Comparison of ENCODE assay signal across 8 cellular contexts in genomic region chr7:2634265-2635145, GRCh38. TPM values are rescaled to one million over a fixed set of nuclear protein-coding genes. Genes with fewer than 3 reads are reported as not detected.
DNase-seq lines count a peak whose midpoint lies in the region; ATAC-seq, FAIRE-seq and TF ChIP-seq lines count a peak whose summit lies in the region.

No MANE protein-coding gene starts in this region.

- no peak overlapping the region for H2AFZ ChIP-seq in OCI-LY7 (ENCODE audit: low read length)
- no peak overlapping the region for H2AFZ ChIP-seq in H1 (ENCODE audit: low read length)

- no peak overlapping the region for H2BK120ac ChIP-seq in H1 (replicated peaks; ENCODE audit: low read depth, low read length)

- no peak overlapping the region for H2BK20ac ChIP-seq in H1 (ENCODE audit: low read length)

- 0 out of 2 replicates have a peak overlapping the region, but pooled peaks have one; percentile 53 for H4K8ac ChIP-seq in H1 (ENCODE audit: extremely low read depth, insufficient read depth, low read length)

- no peaks in the 10 kb centered on the region for H3K9me3 Mint-ChIP-seq in neural crest cell

- peak overlapping the region; percentile 90 to 100 (median 98) for H3K4me2 ChIP-seq in BLaER1 treated with 17β-estradiol and CSF1 and Interleukin-3, amounts not matched to agents 10 nM and 100 nM
- H3K4me2 ChIP-seq in OCI-LY7 (ENCODE audit: low read length) (peak overlapping the region; percentile 90; the same call in 1 of the 2 replicates), H1 (ENCODE audit: insufficient read depth in 1 of 2, low read depth in 2 of 2, low read length in 2 of 2) (peak overlapping the region; percentile 75 to 100)

- H3K23ac ChIP-seq in H1 (ENCODE audit: insufficient read length) = no peak overlapping the region

- H2BK12ac ChIP-seq in H1 (ENCODE audit: low read depth, low read length) = 0 out of 2 replicates have a peak overlapping the region, but pooled peaks have one; percentile 27

- DNase-seq in OCI-LY7 (ENCODE audit: low spot score) (no peak), H1 (ENCODE audit: low read depth in 1 of 2, low spot score in 2 of 2) (no peak), neural crest cell (ENCODE audit: low read depth, low spot score) (no peak), iPS-NIHi7 (ENCODE audit: extremely low spot score) (no peak), GM19240 (ENCODE audit: insufficient read length, low spot score) (no peak), COLO668 (lab: John Stamatoyannopoulos, UW; ENCODE audit: unreplicated experiment) (no peak)

- H4K91ac ChIP-seq in H1 (replicated peaks; ENCODE audit: insufficient read length, low read length) = peak overlapping the region; percentile 93

- peak overlapping the region; percentile 86 to 96 (median 94) for H3K27ac ChIP-seq in BLaER1 treated with 17β-estradiol and CSF1 and Interleukin-3, amounts not matched to agents 10 nM and 100 nM
- no peak overlapping the region for H3K27ac ChIP-seq in OCI-LY7 (ENCODE audit: low read depth, low read length, poor library complexity, severe bottlenecking)
- no peak overlapping the region for H3K27ac ChIP-seq in H1 (ENCODE audit: low read depth, low read length)

- H3K27ac Mint-ChIP-seq in neural crest cell (ENCODE audit: unreplicated experiment) = no peak overlapping the region

- FAIRE-seq in H1 (lab: Jason Lieb, UNC) = no peak

- H3K27me3 ChIP-seq in BLaER1 treated with 17β-estradiol and CSF1 and Interleukin-3, amounts not matched to agents 10 nM and 100 nM = no peaks in the 10 kb centered on the region
- no peaks in the 10 kb centered on the region for H3K27me3 ChIP-seq in H1 (replicated peaks in 1 of 4; ENCODE audit: control insufficient read depth in 3 of 4, extremely low read depth in 1 of 4, insufficient read depth in 3 of 4, low read length in 3 of 4)

- no peak for TF ChIP-seq POLR2A in H1 (IDR thresholded peaks at IDR 0.05; ENCODE audit: control extremely low read depth in 1 of 2, low read depth in 2 of 2, low read length in 2 of 2)

- no peak overlapping the region for H3K56ac ChIP-seq in H1 (replicated peaks; ENCODE audit: insufficient read length, low read depth, low read length)

- no peak for TF ChIP-seq EP300 in H1 (IDR thresholded peaks at IDR 0.05; ENCODE audit: borderline replicate concordance in 1 of 2, low read depth in 2 of 2, low read length in 2 of 2)

- H3K23me2 ChIP-seq in H1 (ENCODE audit: low read depth, low read length) = peaks cover 18% of the 10 kb centered on the region

- no peaks in the 10 kb centered on the region for H3K9me3 ChIP-seq in BLaER1 treated with 17β-estradiol and CSF1 and Interleukin-3, amounts not matched to agents 10 nM and 100 nM (replicated peaks in 1 of 11)
- H3K9me3 ChIP-seq in OCI-LY7 (ENCODE audit: low read length) = no peaks in the 10 kb centered on the region
- H3K9me3 ChIP-seq in H1 (ENCODE audit: insufficient read depth in 2 of 2, low read depth in 1 of 2, low read length in 1 of 2) = no peaks in the 10 kb centered on the region

- TF ChIP-seq CTCF in OCI-LY7 (conservative IDR thresholded peaks at IDR 0.05; ENCODE audit: low read length) (no peak), H1 (IDR thresholded peaks at IDR 0.05; ENCODE audit: control extremely low read depth in 1 of 3, insufficient read depth in 1 of 3, low read depth in 1 of 3, low read length in 3 of 3) (no peak), neural crest cell (conservative IDR thresholded peaks at IDR 0.05) (no peak)

- no peaks in the 10 kb centered on the region for H3K79me2 ChIP-seq in OCI-LY7 (ENCODE audit: insufficient read depth, low read depth, low read length)
- peaks cover 34 to 76% of the 10 kb centered on the region in 2 experiments for H3K79me2 ChIP-seq in H1 (ENCODE audit: control insufficient read depth in 1 of 2, insufficient read depth in 2 of 2, low read length in 2 of 2)

- no peaks in the 10 kb centered on the region for H3K9me2 ChIP-seq in OCI-LY7 (ENCODE audit: insufficient read depth, low read length)

- peak overlapping the region; percentile 93 to 98 (median 97) for H3K9ac ChIP-seq in BLaER1 treated with 17β-estradiol and CSF1 and Interleukin-3, amounts not matched to agents 10 nM and 100 nM
- 0 out of 7 replicates have a peak overlapping the region, but pooled peaks of 1 of the 4 experiments have one; percentile 89 for H3K9ac ChIP-seq in H1 (replicated peaks in 1 of 4; ENCODE audit: extremely low read depth in 1 of 4, low read depth in 3 of 4, low read length in 3 of 4)

- peak overlapping the region; percentile 97 for H3K4me3 Mint-ChIP-seq in neural crest cell

- H3K4me3 ChIP-seq in BLaER1 treated with 17β-estradiol and CSF1 and Interleukin-3, amounts not matched to agents 10 nM and 100 nM = peak overlapping the region; percentile 88 to 100 (median 99)
- H3K4me3 ChIP-seq in OCI-LY7 (ENCODE audit: low read depth, low read length, poor library complexity, severe bottlenecking) (no peak overlapping the region), H1 (ENCODE audit: extremely low read depth in 1 of 4, insufficient read depth in 2 of 4, low read depth in 3 of 4, low read length in 4 of 4) (peak overlapping the region in 3 of 4 experiments; percentile 14 to 99 (median 26); a peak in 4 of 8 replicates)

- H3K4ac ChIP-seq in H1 (replicated peaks; ENCODE audit: insufficient read length, low read depth, low read length) = peak overlapping the region; percentile 93

- no peak overlapping the region for H4K5ac ChIP-seq in H1 (ENCODE audit: insufficient read length, low read depth, low read length)

- peak overlapping the region; percentile 85 for H2BK5ac ChIP-seq in H1 (ENCODE audit: low read depth, low read length)

- H3K14ac ChIP-seq in H1 (ENCODE audit: insufficient read length) = no peak overlapping the region

- no peaks in the 10 kb centered on the region for H3K27me3 Mint-ChIP-seq in neural crest cell (ENCODE audit: low read depth)

- H4K20me1 ChIP-seq in BLaER1 treated with 17β-estradiol and CSF1 and Interleukin-3, amounts not matched to agents 10 nM and 100 nM = peaks cover 30 to 75% (median 68%) of the 10 kb centered on the region in 11 experiments; a peak in 21 of 22 replicates
- no peaks in the 10 kb centered on the region for H4K20me1 ChIP-seq in OCI-LY7 (ENCODE audit: insufficient read depth, low read length)
- peaks cover 41 to 47% of the 10 kb centered on the region in 2 experiments for H4K20me1 ChIP-seq in H1 (replicated peaks in 1 of 2; ENCODE audit: control insufficient read depth in 1 of 2, insufficient read depth in 2 of 2, low read length in 2 of 2)

- intact Hi-C loops in OCI-LY7 (cut with micrococcal nuclease; ENCODE audit: unreplicated experiment) = no loop called here

- no peak overlapping the region; the same call in 1 of the 2 replicates for H2BK15ac ChIP-seq in H1 (ENCODE audit: low read length)

- peaks cover 27% of the 10 kb centered on the region for H3K79me1 ChIP-seq in H1 (ENCODE audit: low read depth, low read length)

- POLR2A ChIA-PET in OCI-LY7 (lab: Charles Lee) = no interaction called here
- POLR2A ChIA-PET in H1 (lab: Charles Lee; ENCODE audit: partially characterized antibody) = interaction anchor here (0.6 to 7.0 kb wide), 7 partner anchors 10 to 91 kb away, joined by 3 to 52 read pairs (median 5); no protein-coding TSS in a partner anchor

- H3K36me3 Mint-ChIP-seq in neural crest cell (ENCODE audit: low read depth) = no peaks in the 10 kb centered on the region

- H3K4me1 Mint-ChIP-seq in neural crest cell = peaks cover 37% of the 10 kb centered on the region

- WGBS in H1 (ENCODE audit: extremely low coverage in 1 of 2, insufficient coverage in 1 of 2, insufficient read length in 1 of 2, insufficient replicate concordance in 2 of 2, low coverage in 1 of 2, low lambda C conversion rate in 2 of 2, missing lambda C conversion rate in 1 of 2), 2 experiments = 97% methylated on average over 19 of the region's 22 CpGs; no CpG with 5 or more reads in 1 of the 2 experiments

- no peak for ATAC-seq in GM21360 (IDR thresholded peaks at IDR 0.05; ENCODE audit: unreplicated experiment)

- peaks cover 59 to 75% (median 68%) of the 10 kb centered on the region in 10 experiments for H3K4me1 ChIP-seq in BLaER1 treated with 17β-estradiol and CSF1 and Interleukin-3, amounts not matched to agents 10 nM and 100 nM
- H3K4me1 ChIP-seq in OCI-LY7 (ENCODE audit: insufficient read depth, low read length, poor library complexity, severe bottlenecking) (peaks cover 36% of the 10 kb centered on the region), H1 (replicated peaks in 1 of 4; ENCODE audit: control insufficient read depth in 3 of 4, insufficient read depth in 4 of 4, low read length in 3 of 4) (peaks cover 0 to 29% (median 13%) of the 10 kb centered on the region in 4 experiments; a peak in 6 of 7 replicates)

- CTCF ChIA-PET in OCI-LY7 (lab: Charles Lee; ENCODE audit: unreplicated experiment) (no interaction called here), H1 (lab: Charles Lee; ENCODE audit: partially characterized antibody) (interaction anchor here (0.7 to 4.2 kb wide), 10 partner anchors 9 to 166 kb away, joined by 3 to 25 read pairs (median 4); no protein-coding TSS in a partner anchor)

- peak overlapping the region; percentile 86; the same call in 1 of the 2 replicates for H2AK5ac ChIP-seq in H1 (ENCODE audit: low read depth, low read length)

- no TSS peak for BruUV-seq in OCI-LY7 (replicated peaks; lab: Mats Ljungman, UMichigan)

- H3K18ac ChIP-seq in H1 (ENCODE audit: extremely low read depth, low read length) = peak overlapping the region; percentile 83

- no peak for TF ChIP-seq RAD21 in H1 (IDR thresholded peaks at IDR 0.05 in 1 of 2, conservative IDR thresholded peaks at IDR 0.05 in 1 of 2; ENCODE audit: low read depth in 2 of 2, low read length in 2 of 2)

- peaks cover 14 to 30% (median 17%) of the 10 kb centered on the region in 11 experiments; a peak in 20 of 22 replicates for H3K36me3 ChIP-seq in BLaER1 treated with 17β-estradiol and CSF1 and Interleukin-3, amounts not matched to agents 10 nM and 100 nM
- no peaks in the 10 kb centered on the region for H3K36me3 ChIP-seq in OCI-LY7 (ENCODE audit: insufficient read depth, low read length)
- H3K36me3 ChIP-seq in H1 (ENCODE audit: control insufficient read depth in 2 of 4, insufficient read depth in 4 of 4, low read length in 3 of 4) = no peaks in the 10 kb centered on the region; a peak in 2 of 8 replicates

RNA-seq across cellular contexts. Expression of gene TTYH3, which starts 2.7 kb away (rescaled TPM):
- total RNA-seq in OCI-LY7 (2014; rRNA removed; shearing (Covaris generic)) = 17.9 and 23.8 TPM in 2 replicates
- 54.8 and 63.6 TPM in 2 replicates for total RNA-seq in OCI-LY7 (2022)
- total RNA-seq in H1 (2021; fragmentation: NEBNext Ultra II Directional; extraction: Animal tissue kit (Norgen Biotek cat#: 25700)) = 169 and 172 TPM in 2 replicates
- polyA plus RNA-seq in H1 (2011; rRNA removed) = 66.2 and 122 TPM in 2 replicates
- 46.4 TPM for polyA plus RNA-seq in H1 (2011; cell fraction: cytosol; rRNA removed)
- polyA plus RNA-seq in H1 (2011; cell fraction: nucleus; rRNA removed) = 147 TPM
- polyA plus RNA-seq in H1 (2012, experiment 1 of 2) = 68.1 to 127 TPM (median 115 TPM) in 4 replicates
- 102 TPM for polyA plus RNA-seq in H1 (2012, experiment 2 of 2)
- polyA plus RNA-seq in H1 (2013, experiment 1 of 2) = 175 TPM
- 184 TPM for polyA plus RNA-seq in H1 (2013, experiment 2 of 2)
- 41.7 and 42.6 TPM in 2 replicates for polyA minus RNA-seq in H1 (2011; rRNA and poly(A)+ RNA removed)
- polyA minus RNA-seq in H1 (2011; cell fraction: cytosol; rRNA and poly(A)+ RNA removed) = 87.8 TPM
- polyA minus RNA-seq in H1 (2011; cell fraction: nucleus; rRNA and poly(A)+ RNA removed) = 79.3 TPM
- total RNA-seq in neural crest cell = 225 and 237 TPM in 2 replicates

RNA-seq across cellular contexts. Expression of gene AMZ1, which starts 53.5 kb away (rescaled TPM):
- total RNA-seq in OCI-LY7 (2014; rRNA removed; shearing (Covaris generic)) = 1.4 and 1.7 TPM in 2 replicates
- total RNA-seq in OCI-LY7 (2022) (2.7 and 2.9 TPM in 2 replicates), neural crest cell (not detected in 2 replicates)
- 0.82 and 1.4 TPM in 2 replicates for total RNA-seq in H1 (2021; fragmentation: NEBNext Ultra II Directional; extraction: Animal tissue kit (Norgen Biotek cat#: 25700))
- polyA plus RNA-seq in H1 (2011; rRNA removed) = 0.59 and 1.1 TPM in 2 replicates
- polyA plus RNA-seq in H1 (2011; cell fraction: cytosol; rRNA removed) = 0.58 TPM
- polyA plus RNA-seq in H1 (2011; cell fraction: nucleus; rRNA removed) = 1.2 TPM
- 0.33 to 1.3 TPM (median 0.91 TPM) in 4 replicates for polyA plus RNA-seq in H1 (2012, experiment 1 of 2)
- 0.16 TPM for polyA plus RNA-seq in H1 (2012, experiment 2 of 2)
- polyA plus RNA-seq in H1 (2013, experiment 1 of 2) = 0.65 TPM
- 0.63 TPM for polyA plus RNA-seq in H1 (2013, experiment 2 of 2)
- polyA minus RNA-seq in H1 (2011; rRNA and poly(A)+ RNA removed) = 0.82 and 0.90 TPM in 2 replicates
- polyA minus RNA-seq in H1 (2011; cell fraction: cytosol; rRNA and poly(A)+ RNA removed) = 2.0 TPM
- polyA minus RNA-seq in H1 (2011; cell fraction: nucleus; rRNA and poly(A)+ RNA removed) = 2.9 TPM

Comparison
In these comparisons a context has a peak if more than half of its experiments do, and no peak if none do; other contexts are left out.
1. H3K27ac ChIP-seq: peak in BLaER1 treated with 17β-estradiol and CSF1 and Interleukin-3, amounts not matched to agents 10 nM and 100 nM (11 of 11); none in OCI-LY7 (single experiment) and H1 (single experiment).
2. Peak in every context shown above with its lines, with median percentiles within 50 percentile points of each other: H3K4me2 ChIP-seq.